ENCODE assay signal across 30 cellular contexts in genomic region chr1:2914702-2915101, GRCh38.
DNase-seq lines count a peak whose midpoint lies in the region; ATAC-seq, FAIRE-seq and TF ChIP-seq lines count a peak whose summit lies in the region.
"Had no signal": no experiment of that assay in that cellular context is flagged by ENCODE, and none has a peak within 500 bp of the region (broad histone marks: within the 10 kb centered on the region; RNA-seq: fewer than 3 reads in every experiment).

No MANE protein-coding gene starts in this region.

- no peak for FAIRE-seq in urothelium cell line (lab: Jason Lieb, UNC)
- FAIRE-seq: G401.6, kidney had no signal

- peak; percentile 48 for ATAC-seq in body of pancreas
- ATAC-seq in GM21717 (IDR thresholded peaks at IDR 0.05; ENCODE audit: unreplicated experiment): no peak
- ATAC-seq in GM18868 (IDR thresholded peaks at IDR 0.05; ENCODE audit: unreplicated experiment): no peak
- ATAC-seq: esophagus mucosa, heart left ventricle, Panc1 had no signal

- DNase-seq in LNCaP clone FGC (ENCODE audit: low read depth) (no peak), body of pancreas (peak in 1 of 4 donors; percentile 21), medulla oblongata (ENCODE audit: extremely low spot score) (peak; percentile 73), retinal pigment epithelial cell (ENCODE audit: low read depth) (no peak), urothelium cell line (ENCODE audit: low spot score) (no peak)
- DNase-seq in stimulated activated CD4-positive, alpha-beta T cell treated with anti-CD3 and anti-CD28 coated beads, Interleukin-2, amount 100 ng/mL, for 48 hours: no peak
- DNase-seq: activated CD4-positive, alpha-beta T cell treated with anti-CD3 and anti-CD28 coated beads for 4 hours; activated CD8-positive, alpha-beta memory T cell treated with anti-CD3 and anti-CD28 coated beads for 24 hours; activated T-cell treated with anti-CD3 and anti-CD28 coated beads for 4 hours; dermis blood vessel endothelial cell; HCEC 1CT; heart left ventricle; Karpas-422; kidney; NCI-H1417 treated with DMSO at 0.1 percent for 48 hours; NCI-H2081 treated with DMSO at 0.1 percent for 48 hours; NCI-H226; NCI-H69; nephron progenitor cell; SHP77 treated with DMSO at 0.1 percent for 48 hours; stimulated activated CD4-positive, alpha-beta T cell treated with anti-CD3 and anti-CD28 coated beads, Interleukin-4, amount 100 ng/mL, for 4 hours had no signal

- no peaks in the 10 kb centered on the region for H3K27me3 ChIP-seq in body of pancreas
- H3K27me3 ChIP-seq: BLaER1, upper lobe of left lung had no signal

- no peaks in the 10 kb centered on the region for H3K9me3 ChIP-seq in body of pancreas
- H3K9me3 ChIP-seq: BLaER1, heart left ventricle, upper lobe of left lung had no signal

- no peaks in the 10 kb centered on the region for H3K36me3 ChIP-seq in body of pancreas (replicated peaks in 1 of 2; ENCODE audit: insufficient read depth in 1 of 2, low read depth in 2 of 2)
- H3K36me3 ChIP-seq: BLaER1, heart left ventricle, upper lobe of left lung had no signal

- H3K4me3 ChIP-seq in LNCaP clone FGC (ENCODE audit: low read depth, low read length) (no peak overlapping the region), body of pancreas (no peak overlapping the region), retinal pigment epithelial cell (ENCODE audit: low read length) (no peak overlapping the region)
- H3K4me3 ChIP-seq: BLaER1, heart left ventricle, lung, upper lobe of left lung had no signal

- intact Hi-C loops in body of pancreas (cut with DNase I): no loop called here

- no peaks in the 10 kb centered on the region for H3K4me1 ChIP-seq in body of pancreas
- H3K4me1 ChIP-seq: BLaER1, heart left ventricle, parathyroid adenoma, upper lobe of left lung had no signal

- H3K27ac ChIP-seq in body of pancreas: no peak overlapping the region
- H3K27ac ChIP-seq: BLaER1, heart left ventricle, parathyroid adenoma, upper lobe of left lung had no signal

- TF ChIP-seq CTCF in LNCaP clone FGC (IDR thresholded peaks at IDR 0.05; ENCODE audit: control insufficient read depth, extremely low read depth, insufficient read depth) (peak; percentile 24; the same call in 1 of the 2 replicates), body of pancreas (IDR thresholded peaks at IDR 0.05) (peak in 4 of 7 experiments; percentile 12 to 30 (median 26)), retinal pigment epithelial cell (conservative IDR thresholded peaks at IDR 0.05; ENCODE audit: low read depth, low read length) (peak; percentile 12)

- 34 to 54% methylated on average over 4 to 6 of the region's 6 CpGs for WGBS in body of pancreas, 2 donors

- no peak for TF ChIP-seq POLR2A in body of pancreas (IDR thresholded peaks at IDR 0.05)
